ENCODE assay signal across 22 cellular contexts in genomic region chr1:172487550-172487949, GRCh38. TPM values are rescaled to one million over a fixed set of nuclear protein-coding genes. Genes with fewer than 3 reads are reported as not detected.
DNase-seq lines count a peak whose midpoint lies in the region; ATAC-seq and TF ChIP-seq lines count a peak whose summit lies in the region.
"Had no signal": no experiment of that assay in that cellular context is flagged by ENCODE, and none has a peak within 500 bp of the region (broad histone marks: within the 10 kb centered on the region; RNA-seq: fewer than 3 reads in every experiment).

No MANE protein-coding gene starts in this region.

- TF ChIP-seq CTCF in WERI-Rb-1 (IDR thresholded peaks at IDR 0.05; ENCODE audit: low read depth, low read length) (no peak), mesothelial cell of epicardium (IDR thresholded peaks at IDR 0.05; ENCODE audit: unreplicated experiment) (no peak), natural killer cell (IDR thresholded peaks at IDR 0.05) (no peak)

- peaks cover 85% of the 10 kb centered on the region for H3K27me3 ChIP-seq in WERI-Rb-1 (ENCODE audit: insufficient read depth, low read depth, severe bottlenecking)
- H3K27me3 ChIP-seq: ascending aorta, transverse colon had no signal

- intact Hi-C loops in natural killer cell (cut with micrococcal nuclease), result no loop called here

- H3K36me3 Mint-ChIP-seq in mesothelial cell of epicardium (no peaks in the 10 kb centered on the region), natural killer cell (no peaks in the 10 kb centered on the region)
- H3K36me3 Mint-ChIP-seq: CD4-positive, CD25-positive, alpha-beta regulatory T cell had no signal

- DNase-seq in D341Med (ENCODE audit: low spot score), result peak; percentile 59
- DNase-seq in Jurkat, Clone E6-1 (ENCODE audit: low read depth, low spot score), result peak; percentile 67
- peak; percentile 82 for DNase-seq in WERI-Rb-1
- no peak for DNase-seq in mesothelial cell of epicardium (ENCODE audit: low spot score in 2 of 2, unreplicated experiment in 2 of 2)
- no peak for DNase-seq in anterior cingulate cortex (lab: John Stamatoyannopoulos, UW)
- no peak for DNase-seq in natural killer cell
- DNase-seq: activated naive CD4-positive, alpha-beta T cell treated with anti-CD3 and anti-CD28 coated beads, Interleukin-2, amount 50 U/mL, for 16 hours; activated T-cell treated with anti-CD3 and anti-CD28 coated beads, Interleukin-2, amount 50 U/mL, for 48 hours; DMS153; GM23248; NCI-H1105; NCI-H2029; NCI-H2227 treated with DMSO at 0.1 percent for 48 hours; NCI-H774; psoas muscle; T1000; transverse colon had no signal

- H3K4me3 ChIP-seq in Jurkat, Clone E6-1 (ENCODE audit: low read length), result no peak overlapping the region
- H3K4me3 ChIP-seq in WERI-Rb-1 (ENCODE audit: low read depth, low read length), result no peak overlapping the region
- H3K4me3 ChIP-seq: ascending aorta, GM23248, psoas muscle, transverse colon had no signal

- H3K4me1 Mint-ChIP-seq in mesothelial cell of epicardium (peaks cover 58% of the 10 kb centered on the region), natural killer cell (no peaks in the 10 kb centered on the region)

- no peaks in the 10 kb centered on the region for H3K27me3 Mint-ChIP-seq in mesothelial cell of epicardium (ENCODE audit: low read depth)
- H3K27me3 Mint-ChIP-seq in natural killer cell (ENCODE audit: low read depth in 2 of 2), result peaks cover 32 to 40% of the 10 kb centered on the region in 2 donors
- H3K27me3 Mint-ChIP-seq: dendritic cell treated with granulocyte-macrophage colony-stimulating factor and Interleukin-4, amounts not matched to agents 40 ng/mL and 50 ng/mL, for 4 days had no signal

- H3K27ac Mint-ChIP-seq in mesothelial cell of epicardium, result peak overlapping the region; percentile 63
- no peak overlapping the region for H3K27ac Mint-ChIP-seq in natural killer cell
- H3K27ac Mint-ChIP-seq: CD4-positive, CD25-positive, alpha-beta regulatory T cell; dendritic cell treated with granulocyte-macrophage colony-stimulating factor and Interleukin-4, amounts not matched to agents 40 ng/mL and 50 ng/mL, for 4 days had no signal

- ATAC-seq in HG02852 (IDR thresholded peaks at IDR 0.05; ENCODE audit: unreplicated experiment), result no peak
- no peak for ATAC-seq in natural killer cell
- no peak for ATAC-seq in HG02642 (IDR thresholded peaks at IDR 0.05; ENCODE audit: poor library complexity, unreplicated experiment)
- ATAC-seq: psoas muscle had no signal

- H3K9me3 Mint-ChIP-seq in mesothelial cell of epicardium (no peaks in the 10 kb centered on the region), natural killer cell (no peaks in the 10 kb centered on the region)

- no peaks in the 10 kb centered on the region for H3K36me3 ChIP-seq in WERI-Rb-1
- H3K36me3 ChIP-seq: ascending aorta, transverse colon had no signal

- H3K9me3 ChIP-seq in WERI-Rb-1 (ENCODE audit: severe bottlenecking), result no peaks in the 10 kb centered on the region
- H3K9me3 ChIP-seq: ascending aorta, psoas muscle, transverse colon had no signal

- H3K27ac ChIP-seq in WERI-Rb-1, result no peak overlapping the region
- H3K27ac ChIP-seq: ascending aorta, GM23248, psoas muscle, transverse colon had no signal

- H3K4me3 Mint-ChIP-seq in mesothelial cell of epicardium, result no peak overlapping the region
- no peak overlapping the region for H3K4me3 Mint-ChIP-seq in natural killer cell
- H3K4me3 Mint-ChIP-seq: CD4-positive, CD25-positive, alpha-beta regulatory T cell; dendritic cell treated with granulocyte-macrophage colony-stimulating factor and Interleukin-4, amounts not matched to agents 40 ng/mL and 50 ng/mL, for 4 days had no signal

RNA-seq across cellular contexts. Expression of gene PIGC, which starts 43.7 kb away (rescaled TPM):
- 30.4 TPM for polyA plus RNA-seq in Jurkat, Clone E6-1 (2012; ENCODE audit: insufficient read depth, insufficient read length)
- 31.9 to 33.9 TPM (median 33.3 TPM) in 3 replicates for total RNA-seq in mesothelial cell of epicardium
- 10 to 100 TPM; 27.9 to 35.7 (median 30.4) TPM for total RNA-seq in natural killer cell

RNA-seq across cellular contexts. Expression of gene SUCO, which starts 45.4 kb away (rescaled TPM):
- 10.3 TPM for polyA plus RNA-seq in Jurkat, Clone E6-1 (2012; ENCODE audit: insufficient read depth, insufficient read length)
- total RNA-seq in mesothelial cell of epicardium (119 to 122 TPM (median 120 TPM) in 3 replicates), natural killer cell (10 to 100 TPM; 86.0 to 97.5 (median 96.0) TPM)

Comparison
In these comparisons a context has a peak if more than half of its experiments do, and no peak if none do; other contexts are left out.
1. DNase-seq: peak in D341Med (single experiment), Jurkat, Clone E6-1 (single experiment) and WERI-Rb-1 (single experiment); none in mesothelial cell of epicardium (0 of 2), anterior cingulate cortex (0 of 58) and natural killer cell (single experiment).